25 cellular contexts compared by ENCODE assay signal in genomic region chr13:53545340-53545941, GRCh38.
A peak's percentile ranks its signal among the peaks of the same experiment; 100 is the strongest.
DNase-seq lines count a peak whose midpoint lies in the region; ATAC-seq, FAIRE-seq and TF ChIP-seq lines count a peak whose summit lies in the region.
"Had no signal": no experiment of that assay in that cellular context is flagged by ENCODE, and none has a peak within 500 bp of the region (broad histone marks: within the 10 kb centered on the region; RNA-seq: fewer than 3 reads in every experiment).

No MANE protein-coding gene starts in this region.

- no peaks in the 10 kb centered on the region for H3K27me3 Mint-ChIP-seq in GM23338 (ENCODE audit: insufficient read depth, low read depth, poor library complexity)
- H3K27me3 Mint-ChIP-seq in chondrocyte (ENCODE audit: low read depth) = no peaks in the 10 kb centered on the region
- H3K27me3 Mint-ChIP-seq: CD8-positive, alpha-beta memory T cell had no signal

- no peaks in the 10 kb centered on the region for H3K36me3 ChIP-seq in GM23338 (ENCODE audit: insufficient read depth)
- no peaks in the 10 kb centered on the region for H3K36me3 ChIP-seq in gastroesophageal sphincter

- H3K4me1 Mint-ChIP-seq in GM23338 (no peaks in the 10 kb centered on the region), chondrocyte (ENCODE audit: low read depth) (no peaks in the 10 kb centered on the region)
- no peaks in the 10 kb centered on the region for H3K4me1 Mint-ChIP-seq in stimulated activated effector memory CD8-positive, alpha-beta T cell treated with anti-CD3 and anti-CD28 coated beads, Interleukin-12 subunit alpha, Interleukin-12 subunit beta, amount 100 ng/mL, for 72 hours
- H3K4me1 Mint-ChIP-seq: CD8-positive, alpha-beta memory T cell had no signal

- no CpG with 5 or more reads among the region's 1 CpG for WGBS in gastroesophageal sphincter (ENCODE audit: low coverage in 1 of 2), 2 donors

- H3K27ac Mint-ChIP-seq in GM23338 = no peak overlapping the region
- H3K27ac Mint-ChIP-seq in chondrocyte (ENCODE audit: unreplicated experiment) = no peak overlapping the region
- no peak overlapping the region for H3K27ac Mint-ChIP-seq in stimulated activated effector memory CD8-positive, alpha-beta T cell treated with anti-CD3 and anti-CD28 coated beads, Interleukin-12 subunit alpha, Interleukin-12 subunit beta, amount 100 ng/mL, for 72 hours
- H3K27ac Mint-ChIP-seq: CD8-positive, alpha-beta memory T cell had no signal

- H3K4me3 Mint-ChIP-seq in GM23338 (no peak overlapping the region), chondrocyte (ENCODE audit: unreplicated experiment) (no peak overlapping the region)
- no peak overlapping the region for H3K4me3 Mint-ChIP-seq in stimulated activated effector memory CD8-positive, alpha-beta T cell treated with anti-CD3 and anti-CD28 coated beads, Interleukin-12 subunit alpha, Interleukin-12 subunit beta, amount 100 ng/mL, for 72 hours
- H3K4me3 Mint-ChIP-seq: CD8-positive, alpha-beta memory T cell had no signal

- H3K79me2 ChIP-seq in GM23338 (replicated peaks; ENCODE audit: insufficient read depth) = no peaks in the 10 kb centered on the region

- H3K27me3 ChIP-seq in GM23338 (ENCODE audit: insufficient read depth) (no peaks in the 10 kb centered on the region), gastroesophageal sphincter (no peaks in the 10 kb centered on the region)

- no peaks in the 10 kb centered on the region for H3F3A ChIP-seq in GM23338 (replicated peaks; ENCODE audit: low read depth)

- intact Hi-C loops in left colon (cut with DNase I, micrococcal nuclease) = no loop called here

- peak; percentile 41 to 71 for TF ChIP-seq CTCF in GM23338 (conservative IDR thresholded peaks at IDR 0.05; ENCODE audit: low read depth in 2 of 2)
- no peak for TF ChIP-seq CTCF in chondrocyte (IDR thresholded peaks at IDR 0.05)
- no peak for TF ChIP-seq CTCF in gastroesophageal sphincter (IDR thresholded peaks at IDR 0.05)

- 0 out of 2 replicates have a peak, but pooled peaks cover 6% of the 10 kb centered on the region for H3K9me2 ChIP-seq in GM23338 (ENCODE audit: insufficient read depth)

- H3K36me3 Mint-ChIP-seq in GM23338 (ENCODE audit: low read depth) (no peaks in the 10 kb centered on the region), chondrocyte (ENCODE audit: low read depth) (no peaks in the 10 kb centered on the region)
- no peaks in the 10 kb centered on the region for H3K36me3 Mint-ChIP-seq in stimulated activated effector memory CD8-positive, alpha-beta T cell treated with anti-CD3 and anti-CD28 coated beads, Interleukin-12 subunit alpha, Interleukin-12 subunit beta, amount 100 ng/mL, for 72 hours
- H3K36me3 Mint-ChIP-seq: CD8-positive, alpha-beta memory T cell had no signal

- H3K27ac ChIP-seq in GM23338 (ENCODE audit: low read depth) (no peak overlapping the region), gastroesophageal sphincter (no peak overlapping the region)
- H3K27ac ChIP-seq: C4-2B had no signal

- DNase-seq in GM23338 (ENCODE audit: low spot score) (peak; percentile 59), chondrocyte (ENCODE audit: low spot score) (peak; percentile 78), iPS-NIHi11 (ENCODE audit: low spot score) (peak; percentile 22), urothelium cell line (ENCODE audit: low spot score) (no peak), left colon (no peak)
- DNase-seq in stimulated activated effector memory CD8-positive, alpha-beta T cell treated with anti-CD3 and anti-CD28 coated beads, Interleukin-12 subunit alpha, Interleukin-12 subunit beta, amount 100 ng/mL, for 72 hours (ENCODE audit: low spot score in 2 of 2) = no peak
- DNase-seq: Calu3; CD8-positive, alpha-beta memory T cell; GF-D8; KBM-7; MM.1S; NCI-H1092 treated with DMSO at 0.1 percent for 48 hours; NCI-H1436 treated with DMSO at 0.1 percent for 48 hours; NCI-H1930; NCI-H2171; NCI-H345; NCI-H524 treated with DMSO at 0.1 percent for 48 hours; PC-3; RPMI8226; SHP77 had no signal

- ATAC-seq in GM23338 (peak; percentile 93), gastroesophageal sphincter (no peak), left colon (no peak), HG03095 (IDR thresholded peaks at IDR 0.05; ENCODE audit: unreplicated experiment) (no peak)
- ATAC-seq in stimulated activated effector memory CD8-positive, alpha-beta T cell treated with anti-CD3 and anti-CD28 coated beads, Interleukin-12 subunit alpha, Interleukin-12 subunit beta, amount 100 ng/mL, for 72 hours = peak; percentile 36
- ATAC-seq: PC-3 had no signal

- no peaks in the 10 kb centered on the region for H3K4me1 ChIP-seq in GM23338 (ENCODE audit: insufficient read depth)
- H3K4me1 ChIP-seq in gastroesophageal sphincter = no peaks in the 10 kb centered on the region

- H3K4me3 ChIP-seq in GM23338 (no peak overlapping the region), gastroesophageal sphincter (no peak overlapping the region)

- no peak for FAIRE-seq in urothelium cell line (lab: Jason Lieb, UNC)
- FAIRE-seq: A204.1, GM19239 had no signal

- no peak overlapping the region for H3K4me2 ChIP-seq in GM23338

- no peak for TF ChIP-seq EP300 in gastroesophageal sphincter (IDR thresholded peaks at IDR 0.05)

- no peak overlapping the region for H2AFZ ChIP-seq in GM23338

- H3K9me3 ChIP-seq in gastroesophageal sphincter = peaks cover 0 to 7% (median 0%) of the 10 kb centered on the region in 3 donors

- no peaks in the 10 kb centered on the region for H4K20me1 ChIP-seq in GM23338 (replicated peaks; ENCODE audit: insufficient read depth)

- no peak for TF ChIP-seq POLR2A in gastroesophageal sphincter (IDR thresholded peaks at IDR 0.05)

- H3K9me3 Mint-ChIP-seq in GM23338 (no peaks in the 10 kb centered on the region), chondrocyte (ENCODE audit: low read depth) (no peaks in the 10 kb centered on the region)
- H3K9me3 Mint-ChIP-seq in stimulated activated effector memory CD8-positive, alpha-beta T cell treated with anti-CD3 and anti-CD28 coated beads, Interleukin-12 subunit alpha, Interleukin-12 subunit beta, amount 100 ng/mL, for 72 hours = peaks cover 11% of the 10 kb centered on the region

TF ChIP-seq in GM23338, 12 proteins besides CTCF, POLR2A, EP300 and RAD21:
- TF ChIP-seq REST (IDR thresholded peaks at IDR 0.05; ENCODE audit: unreplicated experiment) = no peak
TF ChIP-seq in GM23338: peak in this region for 0.

Comparison
In these comparisons a context has a peak if more than half of its experiments do, and no peak if none do; other contexts are left out.
1. ATAC-seq: peak in GM23338 (single experiment) and stimulated activated effector memory CD8-positive, alpha-beta T cell treated with anti-CD3 and anti-CD28 coated beads, Interleukin-12 subunit alpha, Interleukin-12 subunit beta, amount 100 ng/mL, for 72 hours (single experiment); none in gastroesophageal sphincter (single experiment), left colon (single experiment) and HG03095 (single experiment).
2. DNase-seq: peak in GM23338 (single experiment), chondrocyte (single experiment) and iPS-NIHi11 (single experiment); none in stimulated activated effector memory CD8-positive, alpha-beta T cell treated with anti-CD3 and anti-CD28 coated beads, Interleukin-12 subunit alpha, Interleukin-12 subunit beta, amount 100 ng/mL, for 72 hours (0 of 2), urothelium cell line (single experiment) and left colon (0 of 2).
3. CTCF ChIP-seq: peak in GM23338 (2 of 2); none in chondrocyte (single experiment) and gastroesophageal sphincter (0 of 4).